8 cellular contexts compared by ENCODE assay signal in genomic region chr17:42387663-42388380, GRCh38. TPM values are rescaled to one million over a fixed set of nuclear protein-coding genes. Genes with fewer than 3 reads are reported as not detected.
DNase-seq lines count a peak whose midpoint lies in the region; ATAC-seq and TF ChIP-seq lines count a peak whose summit lies in the region.

No MANE protein-coding gene starts in this region.

- H3K4me3 ChIP-seq in MG63 = peak overlapping the region; percentile 89
- peak overlapping the region; percentile 81 for H3K4me3 ChIP-seq in WERI-Rb-1 (ENCODE audit: low read depth, low read length)
- H3K4me3 ChIP-seq in duodenal mucosa (ENCODE audit: low read depth in 1 of 2, low read length in 2 of 2) = peak overlapping the region; percentile 75 to 79
- peak overlapping the region; percentile 98 for H3K4me3 ChIP-seq in mesenchymal stem cell (ENCODE audit: insufficient read depth in 1 of 2, low read depth in 1 of 2, low read length in 2 of 2)

- H3K27me3 Mint-ChIP-seq in stimulated activated naive CD8-positive, alpha-beta T cell treated with anti-CD3 and anti-CD28 coated beads, Interleukin-15, Interleukin-2, amounts not matched to agents 100 ng/mL and 50 ng/mL, for 24 hours = no peaks in the 10 kb centered on the region

- H3K14ac ChIP-seq in mesenchymal stem cell (ENCODE audit: low read length in 2 of 2) = peak overlapping the region in 1 of 2 experiments; percentile 22

- H3K27ac Mint-ChIP-seq in stimulated activated naive CD8-positive, alpha-beta T cell treated with anti-CD3 and anti-CD28 coated beads, Interleukin-15, Interleukin-2, amounts not matched to agents 100 ng/mL and 50 ng/mL, for 24 hours = peak overlapping the region; percentile 100

- peak overlapping the region; percentile 47 for H2AFZ ChIP-seq in mesenchymal stem cell (ENCODE audit: low read depth, low read length)

- H3K9me3 ChIP-seq in MG63 (no peaks in the 10 kb centered on the region), WERI-Rb-1 (ENCODE audit: severe bottlenecking) (no peaks in the 10 kb centered on the region), duodenal mucosa (ENCODE audit: control insufficient read depth in 1 of 2, low read length in 2 of 2) (no peaks in the 10 kb centered on the region), mesenchymal stem cell (ENCODE audit: control insufficient read depth, low read length) (no peaks in the 10 kb centered on the region)

- H2BK12ac ChIP-seq in mesenchymal stem cell (ENCODE audit: low read length in 2 of 2) = peak overlapping the region; percentile 68 to 72

- H3K27ac ChIP-seq in 22Rv1 (peak overlapping the region; percentile 40), WERI-Rb-1 (peak overlapping the region; percentile 69), duodenal mucosa (ENCODE audit: low read depth, low read length) (peak overlapping the region; percentile 97), mesenchymal stem cell (ENCODE audit: low read length, poor library complexity, severe bottlenecking) (peak overlapping the region; percentile 77)

- TF ChIP-seq CTCF in 22Rv1 (IDR thresholded peaks at IDR 0.05) (no peak), WERI-Rb-1 (IDR thresholded peaks at IDR 0.05; ENCODE audit: low read depth, low read length) (no peak)

- H3K36me3 ChIP-seq in MG63 (peaks cover 27% of the 10 kb centered on the region), WERI-Rb-1 (no peaks in the 10 kb centered on the region; the same call in 1 of the 2 replicates), duodenal mucosa (ENCODE audit: control insufficient read depth in 1 of 2, insufficient read depth in 2 of 2, low read length in 2 of 2) (no peaks in the 10 kb centered on the region), mesenchymal stem cell (ENCODE audit: control insufficient read depth in 1 of 2, insufficient read depth in 2 of 2, low read depth in 1 of 2, low read length in 2 of 2) (no peaks in the 10 kb centered on the region)

- peak overlapping the region in 1 of 2 experiments; percentile 74 for H3K23ac ChIP-seq in mesenchymal stem cell (ENCODE audit: low read length in 2 of 2)

- peak overlapping the region; percentile 79 to 90 for H3K9ac ChIP-seq in duodenal mucosa (ENCODE audit: low read depth in 1 of 2, low read length in 2 of 2)
- H3K9ac ChIP-seq in mesenchymal stem cell (ENCODE audit: low read length) = peak overlapping the region; percentile 99

- no peaks in the 10 kb centered on the region for H3K27me3 ChIP-seq in MG63
- peaks cover 4% of the 10 kb centered on the region for H3K27me3 ChIP-seq in WERI-Rb-1 (ENCODE audit: insufficient read depth, low read depth, severe bottlenecking)
- no peaks in the 10 kb centered on the region for H3K27me3 ChIP-seq in duodenal mucosa (ENCODE audit: control insufficient read depth in 1 of 2, insufficient read depth in 2 of 2, low read length in 2 of 2)
- no peaks in the 10 kb centered on the region for H3K27me3 ChIP-seq in mesenchymal stem cell (ENCODE audit: control insufficient read depth in 1 of 2, insufficient read depth in 1 of 2, low read length in 2 of 2)

- no peaks in the 10 kb centered on the region for H3K9me3 Mint-ChIP-seq in stimulated activated naive CD8-positive, alpha-beta T cell treated with anti-CD3 and anti-CD28 coated beads, Interleukin-15, Interleukin-2, amounts not matched to agents 100 ng/mL and 50 ng/mL, for 24 hours

- peaks cover 23 to 25% of the 10 kb centered on the region in 2 donors for H3K4me1 ChIP-seq in duodenal mucosa (ENCODE audit: control insufficient read depth in 1 of 2, insufficient read depth in 2 of 2, low read length in 2 of 2)
- H3K4me1 ChIP-seq in mesenchymal stem cell (ENCODE audit: control insufficient read depth, insufficient read depth, low read depth, low read length) = peaks cover 6% of the 10 kb centered on the region

- H4K8ac ChIP-seq in mesenchymal stem cell (ENCODE audit: low read length) = peak overlapping the region; percentile 94

- peak overlapping the region; percentile 83 for H4K91ac ChIP-seq in mesenchymal stem cell (ENCODE audit: low read length)

- H2BK15ac ChIP-seq in mesenchymal stem cell (ENCODE audit: low read depth, poor library complexity, severe bottlenecking) = peak overlapping the region; percentile 73

- no peaks in the 10 kb centered on the region for H3K79me1 ChIP-seq in mesenchymal stem cell (replicated peaks; ENCODE audit: low read length, poor library complexity, severe bottlenecking)

- H2BK120ac ChIP-seq in mesenchymal stem cell (ENCODE audit: low read depth, low read length) = peak overlapping the region; percentile 99

- peaks cover 32% of the 10 kb centered on the region for H3K36me3 Mint-ChIP-seq in stimulated activated naive CD8-positive, alpha-beta T cell treated with anti-CD3 and anti-CD28 coated beads, Interleukin-15, Interleukin-2, amounts not matched to agents 100 ng/mL and 50 ng/mL, for 24 hours (ENCODE audit: low read depth)

- H3K4ac ChIP-seq in mesenchymal stem cell (ENCODE audit: low read depth in 1 of 2, low read length in 2 of 2) = peak overlapping the region; percentile 73 to 90

- H3K4me3 Mint-ChIP-seq in stimulated activated naive CD8-positive, alpha-beta T cell treated with anti-CD3 and anti-CD28 coated beads, Interleukin-15, Interleukin-2, amounts not matched to agents 100 ng/mL and 50 ng/mL, for 24 hours = peak overlapping the region; percentile 94

- H3K18ac ChIP-seq in mesenchymal stem cell (ENCODE audit: low read depth in 1 of 2, low read length in 2 of 2) = peak overlapping the region; percentile 79 to 85

- H3K4me2 ChIP-seq in mesenchymal stem cell (ENCODE audit: low read length, poor library complexity, severe bottlenecking) = peak overlapping the region; percentile 59

- ATAC-seq in GM19035 (IDR thresholded peaks at IDR 0.05; ENCODE audit: unreplicated experiment) (peak; percentile 4), HG02610 (IDR thresholded peaks at IDR 0.05; ENCODE audit: unreplicated experiment) (no peak)

- DNase-seq in MG63 = peak; percentile 56
- peak; percentile 56 for DNase-seq in WERI-Rb-1
- DNase-seq in mesenchymal stem cell = peak; percentile 41

- no peak overlapping the region for H2AK5ac ChIP-seq in mesenchymal stem cell (ENCODE audit: low read length, severe bottlenecking)

- H2BK5ac ChIP-seq in mesenchymal stem cell (ENCODE audit: low read depth, low read length, poor library complexity, severe bottlenecking) = peak overlapping the region; percentile 90

- WGBS in mesenchymal stem cell = under 1% methylated on average over 57 of the region's 61 CpGs

- peaks cover 71% of the 10 kb centered on the region for H3K4me1 Mint-ChIP-seq in stimulated activated naive CD8-positive, alpha-beta T cell treated with anti-CD3 and anti-CD28 coated beads, Interleukin-15, Interleukin-2, amounts not matched to agents 100 ng/mL and 50 ng/mL, for 24 hours (ENCODE audit: low read depth)

RNA-seq across cellular contexts. Expression of gene STAT3, which starts 0.4 kb away (rescaled TPM):
- total RNA-seq in MG63 (2014; rRNA removed; shearing (Covaris generic); ENCODE audit: low replicate concordance) = 59.9 and 66.2 TPM in 2 replicates
- 67.6 TPM for polyA plus RNA-seq in mesenchymal stem cell (2013, experiment 1 of 2)
- polyA plus RNA-seq in mesenchymal stem cell (2013, experiment 2 of 2) = 66.8 TPM

RNA-seq across cellular contexts. Expression of gene CAVIN1, which starts 35.2 kb away (rescaled TPM):
- 799 and 958 TPM in 2 replicates for total RNA-seq in MG63 (2014; rRNA removed; shearing (Covaris generic); ENCODE audit: low replicate concordance)
- 168 TPM for polyA plus RNA-seq in mesenchymal stem cell (2013, experiment 1 of 2)
- 165 TPM for polyA plus RNA-seq in mesenchymal stem cell (2013, experiment 2 of 2)

Comparison
In these comparisons a context has a peak if more than half of its experiments do, and no peak if none do; other contexts are left out.
1. H3K27ac ChIP-seq: peak in every context shown above with its lines; median percentile 97 in duodenal mucosa; 77 in mesenchymal stem cell; 69 in WERI-Rb-1; 40 in 22Rv1.